10 cellular contexts compared by ENCODE assay signal in the genomic region with DNA sequence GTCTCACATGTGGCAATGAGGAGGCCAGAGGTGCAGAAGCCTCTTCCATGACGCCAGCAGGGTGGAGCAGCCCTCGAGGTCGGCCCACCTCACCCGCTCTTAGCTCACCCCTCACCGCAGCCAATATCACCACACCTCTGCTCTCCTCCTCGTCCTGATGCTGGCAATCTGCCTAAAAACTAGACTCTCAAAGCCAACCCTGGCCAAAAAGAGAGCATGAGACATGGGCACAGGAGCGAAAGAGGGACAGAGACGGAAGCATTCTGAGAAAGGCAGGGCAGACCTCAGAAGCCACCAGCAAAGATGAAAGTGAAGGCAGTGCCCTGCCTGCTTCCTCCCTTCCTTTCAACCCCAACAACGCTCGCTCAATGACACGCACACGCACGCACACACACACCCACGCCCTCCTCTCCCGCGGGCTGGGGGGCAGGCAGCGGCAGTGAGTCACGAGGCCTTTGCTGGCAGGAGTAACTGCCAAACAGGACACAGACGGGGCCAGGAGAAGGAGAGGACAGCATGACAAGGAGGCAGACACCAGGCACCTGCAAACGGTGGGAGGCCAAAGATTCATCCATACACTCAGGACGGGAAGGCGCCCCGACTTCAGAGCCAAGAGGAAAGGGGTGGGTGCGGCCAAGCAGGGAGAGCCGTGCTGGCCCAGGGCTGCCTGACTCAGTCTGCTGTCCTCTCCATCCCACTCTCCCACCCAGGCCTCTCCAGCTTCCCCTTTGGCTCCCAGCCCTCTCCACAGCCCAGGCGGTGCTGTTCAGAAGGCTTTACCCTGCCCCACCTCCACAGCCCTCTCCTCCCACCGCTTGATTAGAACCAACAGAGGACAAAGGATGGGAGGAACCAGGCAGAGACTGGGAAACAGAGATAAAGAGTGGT. TPM values are rescaled to one million over a fixed set of nuclear protein-coding genes. Genes with fewer than 3 reads are reported as not detected.
DNase-seq lines count a peak whose midpoint lies in the region; ATAC-seq, FAIRE-seq and TF ChIP-seq lines count a peak whose summit lies in the region.
"Had no signal": no experiment of that assay in that cellular context is flagged by ENCODE, and none has a peak within 500 bp of the region (broad histone marks: within the 10 kb centered on the region; RNA-seq: fewer than 3 reads in every experiment).

No MANE protein-coding gene starts in this region.

- no peak overlapping the region for H3K18ac ChIP-seq in H1 (ENCODE audit: extremely low read depth, low read length)

- peaks cover 23 to 33% of the 10 kb centered on the region in 2 experiments for H4K20me1 ChIP-seq in H1 (replicated peaks in 1 of 2; ENCODE audit: control insufficient read depth in 1 of 2, insufficient read depth in 2 of 2, low read length in 2 of 2)

- POLR2A ChIA-PET in H1 (lab: Charles Lee; ENCODE audit: partially characterized antibody): interaction anchor here (0.8 to 2.8 kb wide), 3 partner anchors 10 to 43 kb away, joined by 3 to 8 read pairs (median 3); no protein-coding TSS in a partner anchor

- no peak overlapping the region for H3K9ac ChIP-seq in H1 (replicated peaks in 1 of 4; ENCODE audit: extremely low read depth in 1 of 4, low read depth in 3 of 4, low read length in 3 of 4)
- H3K9ac ChIP-seq: parathyroid adenoma had no signal

- H2BK20ac ChIP-seq in H1 (ENCODE audit: low read length): no peak overlapping the region

- peak; percentile 80 to 87 for DNase-seq in activated CD4-positive, alpha-beta T cell treated with anti-CD3 and anti-CD28 coated beads, Interleukin-2, amount 50 U/mL, for 48 hours
- DNase-seq in H1 (ENCODE audit: low read depth in 1 of 2, low spot score in 2 of 2): no peak
- peak; percentile 51 to 61 for DNase-seq in stimulated activated CD4-positive, alpha-beta T cell treated with anti-CD3 and anti-CD28 coated beads, Interleukin-1b, Interleukin-23, amount 100 ng/mL, for 1 hour (ENCODE audit: low read depth in 2 of 2)
- no peak for DNase-seq in SKM-1 (lab: John Stamatoyannopoulos, UW; ENCODE audit: unreplicated experiment)
- DNase-seq in KBM-7: no peak

- no peak overlapping the region for H4K91ac ChIP-seq in H1 (replicated peaks; ENCODE audit: insufficient read length, low read length)

- no peak overlapping the region for H2AK5ac ChIP-seq in H1 (ENCODE audit: low read depth, low read length)

- H2BK5ac ChIP-seq in H1 (ENCODE audit: low read depth, low read length): 0 out of 2 replicates have a peak overlapping the region, but pooled peaks have one; percentile 44

- no peak overlapping the region for H4K5ac ChIP-seq in H1 (ENCODE audit: insufficient read length, low read depth, low read length)

- peaks cover 2% of the 10 kb centered on the region; the same call in 1 of the 2 replicates for H3K23me2 ChIP-seq in H1 (ENCODE audit: low read depth, low read length)

- H3K79me2 ChIP-seq in H1 (ENCODE audit: control insufficient read depth in 1 of 2, insufficient read depth in 2 of 2, low read length in 2 of 2): peaks cover 0 to 39% of the 10 kb centered on the region in 2 experiments; a peak in 2 of 4 replicates

- no peak overlapping the region; the same call in 1 of the 2 replicates for H3K27ac ChIP-seq in H1 (ENCODE audit: low read depth, low read length)

- no peak for TF ChIP-seq POLR2A in H1 (IDR thresholded peaks at IDR 0.05; ENCODE audit: control extremely low read depth in 1 of 2, low read depth in 2 of 2, low read length in 2 of 2)

- no peaks in the 10 kb centered on the region for H3K27me3 ChIP-seq in H1 (replicated peaks in 1 of 4; ENCODE audit: control insufficient read depth in 3 of 4, extremely low read depth in 1 of 4, insufficient read depth in 3 of 4, low read length in 3 of 4)

- H3K4me3 ChIP-seq in H1 (ENCODE audit: extremely low read depth in 1 of 4, insufficient read depth in 2 of 4, low read depth in 3 of 4, low read length in 4 of 4): no peak overlapping the region
- H3K4me3 ChIP-seq: GM12878 had no signal

- in situ Hi-C loops in KBM-7 (cut with MboI; ENCODE audit: low pct_unique_long_range_greater_than_20kb, low sequenced_read_pairs): loop anchor here (25.0 kb wide), 1 partner anchor 192 kb away; no protein-coding TSS in a partner anchor

- CTCF ChIA-PET in H1 (lab: Charles Lee; ENCODE audit: partially characterized antibody): interaction anchor here (0.6 to 8.1 kb wide), 9 partner anchors 10 to 105 kb away, joined by 3 to 52 read pairs (median 6); no protein-coding TSS in a partner anchor

- peaks cover 10 to 44% (median 38%) of the 10 kb centered on the region in 4 experiments for H3K4me1 ChIP-seq in H1 (replicated peaks in 1 of 4; ENCODE audit: control insufficient read depth in 3 of 4, insufficient read depth in 4 of 4, low read length in 3 of 4)

- H2BK15ac ChIP-seq in H1 (ENCODE audit: low read length): no peak overlapping the region

- no peak overlapping the region for H2BK120ac ChIP-seq in H1 (replicated peaks; ENCODE audit: low read depth, low read length)

- H3K4me2 ChIP-seq in H1 (ENCODE audit: insufficient read depth in 1 of 2, low read depth in 2 of 2, low read length in 2 of 2): no peak overlapping the region

- H4K8ac ChIP-seq in H1 (ENCODE audit: extremely low read depth, insufficient read depth, low read length): no peak overlapping the region; the same call in 1 of the 2 replicates

- peaks cover 0 to 2% of the 10 kb centered on the region in 2 experiments; a peak in 1 of 4 replicates for H3K9me3 ChIP-seq in H1 (ENCODE audit: insufficient read depth in 2 of 2, low read depth in 1 of 2, low read length in 1 of 2)

- H3K36me3 ChIP-seq in H1 (ENCODE audit: control insufficient read depth in 2 of 4, insufficient read depth in 4 of 4, low read length in 3 of 4): peaks cover 0 to 13% (median 1%) of the 10 kb centered on the region in 4 experiments; a peak in 4 of 8 replicates

- no peak for TF ChIP-seq CTCF in H1 (IDR thresholded peaks at IDR 0.05; ENCODE audit: control extremely low read depth in 1 of 3, insufficient read depth in 1 of 3, low read depth in 1 of 3, low read length in 3 of 3)

- no peak overlapping the region for H2AFZ ChIP-seq in H1 (ENCODE audit: low read length)
- H2AFZ ChIP-seq: parathyroid adenoma had no signal

- H3K56ac ChIP-seq in H1 (replicated peaks; ENCODE audit: insufficient read length, low read depth, low read length): no peak overlapping the region

- no peak for FAIRE-seq in H1 (lab: Jason Lieb, UNC)
- FAIRE-seq: GM12878 had no signal

- no peak overlapping the region for H2BK12ac ChIP-seq in H1 (ENCODE audit: low read depth, low read length)

- H3K4ac ChIP-seq in H1 (replicated peaks; ENCODE audit: insufficient read length, low read depth, low read length): no peak overlapping the region

- no peak overlapping the region for H3K23ac ChIP-seq in H1 (ENCODE audit: insufficient read length)

- 93 to 100% methylated on average over 6 to 24 of the region's 27 CpGs for WGBS in H1 (ENCODE audit: extremely low coverage in 1 of 2, insufficient coverage in 1 of 2, insufficient read length in 1 of 2, insufficient replicate concordance in 2 of 2, low coverage in 1 of 2, low lambda C conversion rate in 2 of 2, missing lambda C conversion rate in 1 of 2), 2 experiments

- ATAC-seq in GM18868 (IDR thresholded peaks at IDR 0.05; ENCODE audit: unreplicated experiment) (peak; percentile 50), HG02938 (IDR thresholded peaks at IDR 0.05; ENCODE audit: unreplicated experiment) (no peak), GM18858 (IDR thresholded peaks at IDR 0.05; ENCODE audit: unreplicated experiment) (no peak)
- ATAC-seq: GM12878 had no signal

- no peak for TF ChIP-seq RAD21 in H1 (IDR thresholded peaks at IDR 0.05 in 1 of 2, conservative IDR thresholded peaks at IDR 0.05 in 1 of 2; ENCODE audit: low read depth in 2 of 2, low read length in 2 of 2)

- TF ChIP-seq EP300 in H1 (IDR thresholded peaks at IDR 0.05; ENCODE audit: borderline replicate concordance in 1 of 2, low read depth in 2 of 2, low read length in 2 of 2): no peak

- H3K79me1 ChIP-seq in H1 (ENCODE audit: low read depth, low read length): peaks cover 29% of the 10 kb centered on the region

- H3K14ac ChIP-seq in H1 (ENCODE audit: insufficient read length): no peak overlapping the region

TF ChIP-seq in H1, 55 proteins besides CTCF, POLR2A, EP300 and RAD21:
- TF ChIP-seq TEAD4 (IDR thresholded peaks at IDR 0.05; ENCODE audit: low read depth, low read length) (no peak), SUZ12 (IDR thresholded peaks at IDR 0.05; ENCODE audit: low read length) (no peak), KDM5A (IDR thresholded peaks at IDR 0.05; ENCODE audit: low read length) (no peak), CHD1 (IDR thresholded peaks at IDR 0.05; ENCODE audit: low read depth, low read length) (no peak), JUND (IDR thresholded peaks at IDR 0.05; ENCODE audit: low read length) (no peak), HDAC6 (IDR thresholded peaks at IDR 0.05; ENCODE audit: low read depth, low read length) (no peak), CHD2 (IDR thresholded peaks at IDR 0.05; ENCODE audit: low read length) (no peak), TAF1 (IDR thresholded peaks at IDR 0.05; ENCODE audit: low read depth, low read length) (no peak), POU5F1 (IDR thresholded peaks at IDR 0.05; ENCODE audit: low read depth, low read length) (no peak), TCF12 (IDR thresholded peaks at IDR 0.05; ENCODE audit: low read depth, low read length) (no peak), NANOG (IDR thresholded peaks at IDR 0.05; ENCODE audit: insufficient read depth, low read depth, low read length, poor library complexity, severe bottlenecking) (no peak), GTF2F1 (IDR thresholded peaks at IDR 0.05; ENCODE audit: borderline replicate concordance, low read depth, low read length) (no peak), BACH1 (IDR thresholded peaks at IDR 0.05; ENCODE audit: low read length) (no peak), JUN (IDR thresholded peaks at IDR 0.05; ENCODE audit: low read depth, low read length) (no peak), CBX8 (IDR thresholded peaks at IDR 0.05; ENCODE audit: borderline replicate concordance, low read depth, low read length) (no peak), RNF2 (IDR thresholded peaks at IDR 0.05; ENCODE audit: borderline replicate concordance, low read depth, low read length, missing control alignments, poor library complexity, severe bottlenecking) (no peak)

RNA-seq across cellular contexts. Expression of a gene that starts 11.4 kb away (rescaled TPM):
- 42.3 and 49.2 TPM in 2 replicates for total RNA-seq in H1 (2021; fragmentation: NEBNext Ultra II Directional; extraction: Animal tissue kit (Norgen Biotek cat#: 25700))
- 16.5 and 23.6 TPM in 2 replicates for polyA plus RNA-seq in H1 (2011; rRNA removed)
- polyA plus RNA-seq in H1 (2011; cell fraction: cytosol; rRNA removed): 15.7 TPM
- 61.7 TPM for polyA plus RNA-seq in H1 (2011; cell fraction: nucleus; rRNA removed)
- polyA plus RNA-seq in H1 (2012, experiment 1 of 2): 13.6 to 23.1 TPM (median 21.3 TPM) in 4 replicates
- 8.1 TPM for polyA plus RNA-seq in H1 (2012, experiment 2 of 2)
- 15.1 TPM for polyA plus RNA-seq in H1 (2013, experiment 1 of 2)
- 14.1 TPM for polyA plus RNA-seq in H1 (2013, experiment 2 of 2)
- polyA minus RNA-seq in H1 (2011; rRNA and poly(A)+ RNA removed): 73.6 and 79.6 TPM in 2 replicates
- 29.4 TPM for polyA minus RNA-seq in H1 (2011; cell fraction: cytosol; rRNA and poly(A)+ RNA removed)
- 44.5 TPM for polyA minus RNA-seq in H1 (2011; cell fraction: nucleus; rRNA and poly(A)+ RNA removed)

Comparison
In these comparisons a context has a peak if more than half of its experiments do, and no peak if none do; other contexts are left out.
1. DNase-seq: peak in activated CD4-positive, alpha-beta T cell treated with anti-CD3 and anti-CD28 coated beads, Interleukin-2, amount 50 U/mL, for 48 hours (2 of 2) and stimulated activated CD4-positive, alpha-beta T cell treated with anti-CD3 and anti-CD28 coated beads, Interleukin-1b, Interleukin-23, amount 100 ng/mL, for 1 hour (2 of 2); none in H1 (0 of 2), SKM-1 (single experiment) and KBM-7 (single experiment).